ENCODE assay signal across 15 cellular contexts in genomic region chr13:49218493-49219051, GRCh38. TPM values are rescaled to one million over a fixed set of nuclear protein-coding genes. Genes with fewer than 3 reads are reported as not detected.
DNase-seq lines count a peak whose midpoint lies in the region; ATAC-seq and TF ChIP-seq lines count a peak whose summit lies in the region.
"Had no signal": no experiment of that assay in that cellular context is flagged by ENCODE, and none has a peak within 500 bp of the region (broad histone marks: within the 10 kb centered on the region; RNA-seq: fewer than 3 reads in every experiment).

No MANE protein-coding gene starts in this region.

- H3K27me3 Mint-ChIP-seq in CD4-positive, alpha-beta memory T cell: peaks cover 44 to 47% of the 10 kb centered on the region in 2 donors

- H2AFZ ChIP-seq in PC-9: no peak overlapping the region

- peaks cover 0 to 5% of the 10 kb centered on the region in 2 donors for H3K36me3 Mint-ChIP-seq in CD4-positive, alpha-beta memory T cell

- POLR2A ChIA-PET in CD4-positive, alpha-beta memory T cell (lab: Charles Lee; ENCODE audit: partially characterized antibody): no interaction called here
- POLR2A ChIA-PET in PC-9 (lab: Charles Lee; ENCODE audit: unreplicated experiment): interaction anchor here (0.7 kb wide), 1 partner anchor 709 kb away, joined by 3 read pairs; no protein-coding TSS in a partner anchor

- peaks cover 12 to 36% (median 22%) of the 10 kb centered on the region in 4 donors for H3K4me1 Mint-ChIP-seq in CD4-positive, alpha-beta memory T cell

- BruUV-seq in PC-9 (replicated peaks; lab: Mats Ljungman, UMichigan): no TSS peak

- H3K4me3 Mint-ChIP-seq in CD4-positive, alpha-beta memory T cell: peak overlapping the region in 5 of 8 donors; percentile 9 to 68 (median 26)

- H3K27ac ChIP-seq in CD4-positive, alpha-beta memory T cell (ENCODE audit: low read depth, low read length): no peak overlapping the region
- no peak overlapping the region for H3K27ac ChIP-seq in ectodermal cell (ENCODE audit: insufficient read depth, low read depth, low read length, poor library complexity, severe bottlenecking)
- H3K27ac ChIP-seq in lower lobe of right lung: no peak overlapping the region
- H3K27ac ChIP-seq in PC-9: no peak overlapping the region
- H3K27ac ChIP-seq: ascending aorta, VCaP had no signal

- H3K27me3 ChIP-seq in CD4-positive, alpha-beta memory T cell (ENCODE audit: insufficient read depth, low read length): peaks cover 25% of the 10 kb centered on the region
- H3K27me3 ChIP-seq in H7 (ENCODE audit: control insufficient read depth, insufficient read depth, low read length) (peaks cover 72% of the 10 kb centered on the region), ectodermal cell (ENCODE audit: control insufficient read depth, insufficient read depth, low read length, poor library complexity, severe bottlenecking) (peaks cover 73% of the 10 kb centered on the region), lower lobe of right lung (ENCODE audit: low read depth) (peaks cover 44% of the 10 kb centered on the region), PC-9 (ENCODE audit: insufficient read depth, low read depth) (peaks cover 24% of the 10 kb centered on the region)

- WGBS in ectodermal cell, 2 experiments: 26 to 28% methylated on average over 25 of the region's 25 CpGs

- intact Hi-C loops in CD4-positive, alpha-beta memory T cell (cut with micrococcal nuclease): no loop called here
- intact Hi-C loops in lower lobe of right lung (cut with DNase I): no loop called here
- intact Hi-C loops in PC-9 (cut with micrococcal nuclease; ENCODE audit: unreplicated experiment): no loop called here

- H3K27ac Mint-ChIP-seq in CD4-positive, alpha-beta memory T cell: no peak overlapping the region

- no peak for TF ChIP-seq POLR2A in GM18505 (IDR thresholded peaks at IDR 0.05; ENCODE audit: borderline replicate concordance, extremely low read depth, insufficient read depth, insufficient read length)

- no peaks in the 10 kb centered on the region for H3K9me2 ChIP-seq in PC-9 (ENCODE audit: insufficient read depth)

- no peaks in the 10 kb centered on the region for H3K79me2 ChIP-seq in PC-9 (ENCODE audit: low read depth)

- ATAC-seq in GM18505 (IDR thresholded peaks at IDR 0.05; ENCODE audit: unreplicated experiment) (no peak), HG03469 (IDR thresholded peaks at IDR 0.05; ENCODE audit: unreplicated experiment) (no peak), lower lobe of right lung (no peak)
- ATAC-seq: sciatic nerve had no signal

- H3K36me3 ChIP-seq in CD4-positive, alpha-beta memory T cell (ENCODE audit: insufficient read depth, low read length): no peaks in the 10 kb centered on the region
- H3K36me3 ChIP-seq in H7 (replicated peaks; ENCODE audit: control insufficient read depth, insufficient read depth, low read length) (no peaks in the 10 kb centered on the region), ectodermal cell (ENCODE audit: control insufficient read depth, insufficient read depth, low read length) (no peaks in the 10 kb centered on the region), lower lobe of right lung (no peaks in the 10 kb centered on the region), PC-9 (ENCODE audit: low read depth) (no peaks in the 10 kb centered on the region)
- H3K36me3 ChIP-seq: ascending aorta had no signal

- no peak for DNase-seq in CD4-positive, alpha-beta memory T cell
- DNase-seq in H7: peak; percentile 65
- DNase-seq in left kidney (ENCODE audit: low read depth, low spot score): peak; percentile 72
- no peak for DNase-seq in lower lobe of right lung
- DNase-seq in PC-9: no peak
- DNase-seq: activated CD8-positive, alpha-beta memory T cell treated with anti-CD3 and anti-CD28 coated beads, Interleukin-2, amount 50 U/mL, for 4 hours had no signal

- no peak for TF ChIP-seq CTCF in lower lobe of right lung (IDR thresholded peaks at IDR 0.05)
- TF ChIP-seq CTCF in PC-9 (conservative IDR thresholded peaks at IDR 0.05): no peak

- no peaks in the 10 kb centered on the region for H3F3A ChIP-seq in PC-9 (ENCODE audit: insufficient read depth, low read depth)

- H3K4me3 ChIP-seq in CD4-positive, alpha-beta memory T cell (ENCODE audit: low read length in 2 of 2): no peak overlapping the region
- H3K4me3 ChIP-seq in H7 (ENCODE audit: insufficient read depth, low read depth, low read length) (peak overlapping the region; percentile 40), ectodermal cell (ENCODE audit: insufficient read depth, low read depth, low read length) (peak overlapping the region; percentile 8), lower lobe of right lung (no peak overlapping the region), PC-9 (no peak overlapping the region)
- H3K4me3 ChIP-seq: ascending aorta had no signal

- peaks cover 0 to 3% (median 0%) of the 10 kb centered on the region in 8 donors for H3K9me3 Mint-ChIP-seq in CD4-positive, alpha-beta memory T cell

- CTCF ChIA-PET in CD4-positive, alpha-beta memory T cell (lab: Charles Lee; ENCODE audit: partially characterized antibody): no interaction called here
- CTCF ChIA-PET in PC-9 (lab: Charles Lee): no interaction called here

- no peak overlapping the region for H3K4me2 ChIP-seq in PC-9

- no peaks in the 10 kb centered on the region for H4K20me1 ChIP-seq in PC-9 (ENCODE audit: insufficient read depth)

- no peaks in the 10 kb centered on the region for H3K9me3 ChIP-seq in CD4-positive, alpha-beta memory T cell (ENCODE audit: control insufficient read depth in 1 of 2, low read length in 2 of 2)
- no peaks in the 10 kb centered on the region for H3K9me3 ChIP-seq in ectodermal cell (ENCODE audit: control insufficient read depth, low read length)
- H3K9me3 ChIP-seq in lower lobe of right lung: no peaks in the 10 kb centered on the region
- H3K9me3 ChIP-seq in PC-9 (ENCODE audit: insufficient read depth, low read depth): no peaks in the 10 kb centered on the region
- H3K9me3 ChIP-seq: ascending aorta had no signal

- H3K4me1 ChIP-seq in CD4-positive, alpha-beta memory T cell (ENCODE audit: insufficient read depth, low read length): peaks cover 24% of the 10 kb centered on the region
- peaks cover 7% of the 10 kb centered on the region for H3K4me1 ChIP-seq in ectodermal cell (ENCODE audit: control insufficient read depth, insufficient read depth, low read length)
- H3K4me1 ChIP-seq in lower lobe of right lung: peaks cover 24% of the 10 kb centered on the region
- no peaks in the 10 kb centered on the region for H3K4me1 ChIP-seq in PC-9 (replicated peaks; ENCODE audit: insufficient read depth)
- H3K4me1 ChIP-seq: ascending aorta had no signal

RNA-seq across cellular contexts. Expression of gene MLNR, which starts 1.6 kb away (rescaled TPM):
- not detected for total RNA-seq in CD4-positive, alpha-beta memory T cell
- polyA plus RNA-seq in CD4-positive, alpha-beta memory T cell: not detected
- not detected in 2 replicates for total RNA-seq in H7 (2014; rRNA removed; shearing (Covaris generic))
- not detected for polyA plus RNA-seq in ectodermal cell (2013, experiment 1 of 4)
- polyA plus RNA-seq in ectodermal cell (2013, experiment 2 of 4): not detected
- polyA plus RNA-seq in ectodermal cell (2013, experiment 3 of 4): not detected
- polyA plus RNA-seq in ectodermal cell (2013, experiment 4 of 4): not detected
- total RNA-seq in lower lobe of right lung: not detected
- not detected in 2 replicates for total RNA-seq in PC-9 (2021)
- total RNA-seq: ascending aorta, M059J, mucosa of gallbladder, sciatic nerve, SK-MEL-5 had no signal

RNA-seq across cellular contexts. Expression of gene CDADC1, which starts 29.2 kb away (rescaled TPM):
- 10 to 100 TPM; 14.7 to 15.9 TPM for total RNA-seq in CD4-positive, alpha-beta memory T cell
- polyA plus RNA-seq in CD4-positive, alpha-beta memory T cell: 10 to 100 TPM in 1 of 2 donors, 1 to 10 TPM in 1; 6.2 to 10.1 TPM
- total RNA-seq in H7 (2014; rRNA removed; shearing (Covaris generic)): 1.0 and 2.5 TPM in 2 replicates
- polyA plus RNA-seq in ectodermal cell (2013, experiment 1 of 4): 7.4 TPM
- polyA plus RNA-seq in ectodermal cell (2013, experiment 2 of 4): 7.1 TPM
- polyA plus RNA-seq in ectodermal cell (2013, experiment 3 of 4): 4.5 TPM
- 7.4 TPM for polyA plus RNA-seq in ectodermal cell (2013, experiment 4 of 4)
- total RNA-seq in lower lobe of right lung (7.9 TPM), PC-9 (2021) (12.4 and 12.9 TPM in 2 replicates)

Comparison
In these comparisons a context has a peak if more than half of its experiments do, and no peak if none do; other contexts are left out.
1. DNase-seq: peak in H7 (single experiment) and left kidney (single experiment); none in CD4-positive, alpha-beta memory T cell (0 of 5), lower lobe of right lung (single experiment) and PC-9 (0 of 2).
2. H3K4me3 ChIP-seq: peak in H7 (single experiment) and ectodermal cell (single experiment); none in CD4-positive, alpha-beta memory T cell (0 of 2), lower lobe of right lung (single experiment) and PC-9 (single experiment).